Comparison of ENCODE assay signal across 24 cellular contexts in the genomic region with DNA sequence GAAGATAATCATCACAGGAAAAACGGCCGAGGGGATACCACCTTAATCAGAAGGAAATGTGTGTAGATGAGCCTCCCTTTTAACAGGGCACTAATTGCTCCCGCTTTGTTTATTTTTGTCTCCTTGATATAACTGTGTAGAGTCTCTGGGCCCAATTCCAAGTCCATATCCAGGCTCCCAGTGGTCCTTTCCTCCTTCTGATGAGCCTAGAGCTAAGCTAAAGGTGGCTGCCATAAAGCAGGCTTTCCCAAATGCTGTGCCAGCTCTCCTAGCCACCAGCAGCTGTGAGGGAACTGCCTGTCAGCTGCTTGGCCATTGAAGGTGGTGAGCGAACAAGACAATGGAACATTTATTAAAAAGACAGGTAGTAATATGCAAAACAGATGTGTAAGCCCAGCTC.
"Had no signal": no experiment of that assay in that cellular context is flagged by ENCODE, and none has a peak within 500 bp of the region (broad histone marks: within the 10 kb centered on the region; RNA-seq: fewer than 3 reads in every experiment).

No MANE protein-coding gene starts in this region.

- FAIRE-seq: TTC549 had no signal

- H3K27ac ChIP-seq: brain microvascular endothelial cell, cardiac muscle cell, SK-N-MC, WERI-Rb-1 had no signal

- ATAC-seq: activated CD4-positive, alpha-beta T cell treated with anti-CD3 and anti-CD28 coated beads for 36 hours; activated T-helper 17 cell treated with anti-CD3 and anti-CD28 coated beads, Interleukin-2, amount 50 U/mL, for 72 hours; T-cell had no signal

- DNase-seq: activated CD4-positive, alpha-beta memory T cell treated with anti-CD3 and anti-CD28 coated beads, Interleukin-2, amount 10 ng/mL, durations not matched to agents 7 days and 5 days; activated CD4-positive, alpha-beta T cell treated with anti-CD3 and anti-CD28 coated beads for 36 hours; activated CD4-positive, alpha-beta T cell treated with anti-CD3 and anti-CD28 coated beads, Interleukin-2, amount 50 U/mL, for 1 hour; activated gamma-delta T cell; activated naive CD4-positive, alpha-beta T cell treated with anti-CD3 and anti-CD28 coated beads for 36 hours; activated naive CD8-positive, alpha-beta T cell treated with anti-CD3 and anti-CD28 coated beads for 36 hours; activated T-cell treated with anti-CD3 and anti-CD28 coated beads for 4 hours; activated T-cell treated with anti-CD3 and anti-CD28 coated beads, Interleukin-2, amount 50 U/mL, for 48 hours; brain microvascular endothelial cell; KG1; NCI-H146; NCI-H187 treated with DMSO at 0.1 percent for 48 hours; NCI-H2081 treated with DMSO at 0.1 percent for 48 hours; NCI-H345; NCI-H510A; NCI-H748 treated with DMSO at 0.1 percent for 48 hours; T-cell; T-helper 2 cell; T1000; WERI-Rb-1 had no signal

- H3K4me3 ChIP-seq: cardiac muscle cell, SK-N-MC had no signal
